ENCODE assay signal across 8 cellular contexts in genomic region chr18:75209129-75209951, GRCh38. TPM values are rescaled to one million over a fixed set of nuclear protein-coding genes. Genes with fewer than 3 reads are reported as not detected.
A peak's percentile ranks its signal among the peaks of the same experiment; 100 is the strongest.
DNase-seq lines count a peak whose midpoint lies in the region; FAIRE-seq and TF ChIP-seq lines count a peak whose summit lies in the region.

Gene PTGR3 (minus strand): TSS chr18:75209139. CDS start chr18:75209058, 81 bp downstream.

- peaks cover 20% of the 10 kb centered on the region for H3F3A ChIP-seq in SK-N-SH (replicated peaks; ENCODE audit: insufficient read depth)

- H3K27me3 ChIP-seq in SK-N-SH (ENCODE audit: insufficient read depth) (no peaks in the 10 kb centered on the region), neutrophil (peaks cover 53% of the 10 kb centered on the region), thymus (ENCODE audit: control insufficient read depth, insufficient read depth) (peaks cover 24% of the 10 kb centered on the region)

- H3K36me3 ChIP-seq in HEK293 (ENCODE audit: control insufficient read depth in 2 of 2, insufficient read depth in 1 of 2, low read length in 2 of 2): no peaks in the 10 kb centered on the region
- no peaks in the 10 kb centered on the region for H3K36me3 ChIP-seq in SK-N-SH (replicated peaks in 1 of 2; ENCODE audit: control insufficient read depth in 1 of 2, insufficient read depth in 2 of 2, low read length in 1 of 2)
- H3K36me3 ChIP-seq in neutrophil: no peaks in the 10 kb centered on the region
- no peaks in the 10 kb centered on the region for H3K36me3 ChIP-seq in thymus (ENCODE audit: control insufficient read depth, insufficient read depth)

- DNase-seq in GM03348 (ENCODE audit: low spot score) (peak; percentile 90), MV-4-11 (lab: John Stamatoyannopoulos, UW) (peak; percentile 75), SK-N-SH (peak; percentile 93), frontal cortex (ENCODE audit: low spot score in 2 of 2) (peak; percentile 82 to 88)
- DNase-seq in activated naive CD4-positive, alpha-beta T cell treated with anti-CD3 and anti-CD28 coated beads, Interleukin-2, amount 10 ng/mL, durations not matched to agents 7 days and 5 days: peak; percentile 92

- H3K27ac ChIP-seq in HEK293 (ENCODE audit: extremely low read depth, low read depth, low read length): peak within 1 kb of the TSS; percentile 99
- H3K27ac ChIP-seq in SK-N-SH (ENCODE audit: low read depth in 2 of 2, low read length in 1 of 2): peak within 1 kb of the TSS; percentile 82 to 97
- H3K27ac ChIP-seq in neutrophil: peak within 1 kb of the TSS; percentile 93
- peak within 1 kb of the TSS; percentile 94 for H3K27ac ChIP-seq in thymus (ENCODE audit: low read depth)

- H3K27ac Mint-ChIP-seq in activated naive CD4-positive, alpha-beta T cell treated with anti-CD3 and anti-CD28 coated beads, Interleukin-2, amount 10 ng/mL, durations not matched to agents 7 days and 5 days: peak within 1 kb of the TSS; percentile 98

- peak within 1 kb of the TSS; percentile 84 for H3K9ac ChIP-seq in SK-N-SH

- CTCF ChIA-PET in HEK293 (lab: Yijun Ruan, JAX) (interaction anchor here (0.6 to 0.9 kb wide), 4 partner anchors 44 to 550 kb away, joined by 3 to 5 read pairs (median 4); no protein-coding TSS in a partner anchor), SK-N-SH (lab: Yijun Ruan, JAX) (interaction anchor here (0.9 to 2.4 kb wide), 6 partner anchors 33 to 270 kb away, joined by 3 to 10 read pairs (median 4); no protein-coding TSS in a partner anchor)
- CTCF ChIA-PET in activated naive CD4-positive, alpha-beta T cell treated with anti-CD3 and anti-CD28 coated beads, Interleukin-2, amount 10 ng/mL, durations not matched to agents 7 days and 5 days (lab: Charles Lee): interaction anchor here (1.3 kb wide), 1 partner anchor 137 kb away, joined by 3 read pairs; no protein-coding TSS in a partner anchor

- peak in 1 of 2 experiments; percentile 5; a peak in 1 of 4 replicates for TF ChIP-seq EP300 in SK-N-SH (IDR thresholded peaks at IDR 0.05; ENCODE audit: borderline replicate concordance in 1 of 2, low read depth in 1 of 2, low read length in 1 of 2)

- FAIRE-seq in frontal cortex (lab: Jason Lieb, UNC): no peak

- peaks cover 51% of the 10 kb centered on the region for H3K36me3 Mint-ChIP-seq in activated naive CD4-positive, alpha-beta T cell treated with anti-CD3 and anti-CD28 coated beads, Interleukin-2, amount 10 ng/mL, durations not matched to agents 7 days and 5 days

- no peaks in the 10 kb centered on the region for H3K9me3 Mint-ChIP-seq in activated naive CD4-positive, alpha-beta T cell treated with anti-CD3 and anti-CD28 coated beads, Interleukin-2, amount 10 ng/mL, durations not matched to agents 7 days and 5 days

- WGBS in SK-N-SH (ENCODE audit: low lambda C conversion rate): 0% methylated on average over 12 of the region's 88 CpGs
- WGBS in thymus: under 1% methylated on average over 87 of the region's 88 CpGs

- H3K4me1 ChIP-seq in HEK293 (ENCODE audit: control insufficient read depth, insufficient read depth, low read length) (peaks cover 35% of the 10 kb centered on the region), SK-N-SH (ENCODE audit: control insufficient read depth in 1 of 2, insufficient read depth in 2 of 2, low read depth in 1 of 2, low read length in 1 of 2) (peaks cover 19 to 33% of the 10 kb centered on the region in 2 experiments; a peak in 3 of 4 replicates), neutrophil (ENCODE audit: control insufficient read depth in 1 of 2, insufficient read depth in 1 of 2, low read depth in 1 of 2, low read length in 1 of 2) (peaks cover 44 to 47% of the 10 kb centered on the region in 2 experiments), thymus (ENCODE audit: control insufficient read depth, insufficient read depth, low read length) (peaks cover 23% of the 10 kb centered on the region)

- H3K4me3 Mint-ChIP-seq in activated naive CD4-positive, alpha-beta T cell treated with anti-CD3 and anti-CD28 coated beads, Interleukin-2, amount 10 ng/mL, durations not matched to agents 7 days and 5 days: peak within 1 kb of the TSS; percentile 99

- H3K9me2 ChIP-seq in SK-N-SH: no peaks in the 10 kb centered on the region

- peak within 1 kb of the TSS; percentile 95 for H3K4me2 ChIP-seq in SK-N-SH

- peaks cover 68% of the 10 kb centered on the region for H3K4me1 Mint-ChIP-seq in activated naive CD4-positive, alpha-beta T cell treated with anti-CD3 and anti-CD28 coated beads, Interleukin-2, amount 10 ng/mL, durations not matched to agents 7 days and 5 days

- no peaks in the 10 kb centered on the region for H3K9me3 ChIP-seq in HEK293 (ENCODE audit: control insufficient read depth, insufficient read depth, low read depth, low read length)
- H3K9me3 ChIP-seq in SK-N-SH: no peaks in the 10 kb centered on the region
- no peaks in the 10 kb centered on the region for H3K9me3 ChIP-seq in neutrophil
- no peaks in the 10 kb centered on the region for H3K9me3 ChIP-seq in thymus (ENCODE audit: control insufficient read depth)

- peak within 1 kb of the TSS; percentile 95 for H2AFZ ChIP-seq in SK-N-SH (ENCODE audit: low read depth)

- H3K79me2 ChIP-seq in SK-N-SH (ENCODE audit: insufficient read depth): peaks cover 62% of the 10 kb centered on the region

- TF ChIP-seq CTCF in HEK293 (tag by site-specific recombination; IDR thresholded peaks at IDR 0.05): no peak
- TF ChIP-seq CTCF in SK-N-SH (IDR thresholded peaks at IDR 0.05): no peak
- TF ChIP-seq CTCF in neutrophil (IDR thresholded peaks at IDR 0.05): no peak

- H3K27me3 Mint-ChIP-seq in activated naive CD4-positive, alpha-beta T cell treated with anti-CD3 and anti-CD28 coated beads, Interleukin-2, amount 10 ng/mL, durations not matched to agents 7 days and 5 days: peaks cover 41% of the 10 kb centered on the region

- peak within 1 kb of the TSS; percentile 91 for H3K4me3 ChIP-seq in HEK293 (ENCODE audit: low read depth, low read length)
- H3K4me3 ChIP-seq in SK-N-SH (ENCODE audit: low read depth in 2 of 2, low read length in 1 of 2): peak within 1 kb of the TSS; percentile 90 to 98
- peak within 1 kb of the TSS; percentile 68 to 82 for H3K4me3 ChIP-seq in neutrophil (ENCODE audit: low read depth in 1 of 2, low read length in 1 of 2)
- H3K4me3 ChIP-seq in thymus (ENCODE audit: low read length): peak within 1 kb of the TSS; percentile 94

- peaks cover 11% of the 10 kb centered on the region for H4K20me1 ChIP-seq in SK-N-SH (ENCODE audit: insufficient read depth)

- POLR2A ChIA-PET in HEK293 (lab: Yijun Ruan, JAX): interaction anchor here (0.6 to 0.7 kb wide), 3 partner anchors 33 to 611 kb away, joined by 3 read pairs; no protein-coding TSS in a partner anchor
- POLR2A ChIA-PET in SK-N-SH (lab: Yijun Ruan, JAX): no interaction called here

- no peak for TF ChIP-seq RAD21 in SK-N-SH (IDR thresholded peaks at IDR 0.05; ENCODE audit: low read length)

TF ChIP-seq in HEK293, 187 proteins besides CTCF, POLR2A, EP300 and RAD21 (continues in another document):
- TF ChIP-seq WT1 (tag by site-specific recombination; IDR thresholded peaks at IDR 0.05): no peak
- TF ChIP-seq ZNF629 (tag by site-specific recombination; IDR thresholded peaks at IDR 0.05): no peak
- peak; percentile 34; the same call in 1 of the 2 replicates for TF ChIP-seq ZBTB10 (tag by site-specific recombination; IDR thresholded peaks at IDR 0.05)

TF ChIP-seq in SK-N-SH, 30 proteins besides CTCF, POLR2A, EP300 and RAD21 (continues in another document):
- no peak for TF ChIP-seq CHD2 (IDR thresholded peaks at IDR 0.05; ENCODE audit: low read length, partially characterized antibody)
- 0 out of 2 replicates have a peak, but pooled peaks have one; percentile 36 for TF ChIP-seq RXRA (IDR thresholded peaks at IDR 0.05; ENCODE audit: borderline replicate concordance, low read depth)
- TF ChIP-seq TAF1 (IDR thresholded peaks at IDR 0.05; ENCODE audit: borderline replicate concordance, low read depth, low read length): peak; percentile 59
- TF ChIP-seq RFX5 (IDR thresholded peaks at IDR 0.05; ENCODE audit: low read length): no peak
- no peak for TF ChIP-seq SMC3 (IDR thresholded peaks at IDR 0.05; ENCODE audit: low read depth, low read length)
- peak; percentile 31; the same call in 1 of the 2 replicates for TF ChIP-seq ELF1 (IDR thresholded peaks at IDR 0.05)
- TF ChIP-seq FOXM1 (IDR thresholded peaks at IDR 0.05; ENCODE audit: low read depth): peak; percentile 83; the same call in 1 of the 2 replicates
- TF ChIP-seq PBX3 (IDR thresholded peaks at IDR 0.05): no peak

RNA-seq across cellular contexts. Expression of gene PTGR3, which starts in this region (rescaled TPM):
- polyA plus RNA-seq in SK-N-SH (2012; rRNA removed) (20.7 and 27.1 TPM in 2 replicates), thymus (18.2 TPM)
- polyA plus RNA-seq in SK-N-SH (2012; cell fraction: cytosol; rRNA removed): 21.0 and 23.2 TPM in 2 replicates
- 39.3 and 40.7 TPM in 2 replicates for polyA plus RNA-seq in SK-N-SH (2012; cell fraction: nucleus; rRNA removed)
- total RNA-seq in frontal cortex: 16.7 TPM

Comparison
In these comparisons a context has a peak if more than half of its experiments do, and no peak if none do; other contexts are left out.
1. Peak in every context shown above with its lines: DNase-seq, H3K4me3 ChIP-seq and H3K27ac ChIP-seq.